ENCODE assay signal across 21 cellular contexts in genomic region chr6:63567966-63568365, GRCh38.
"Had no signal": no experiment of that assay in that cellular context is flagged by ENCODE, and none has a peak within 500 bp of the region (broad histone marks: within the 10 kb centered on the region; RNA-seq: fewer than 3 reads in every experiment).

No MANE protein-coding gene starts in this region.

- DNase-seq: activated CD4-positive, alpha-beta T cell treated with anti-CD3 and anti-CD28 coated beads for 36 hours; activated CD4-positive, CD25-positive, alpha-beta regulatory T cell; activated effector memory CD4-positive, alpha-beta T cell treated with Interleukin-2 at 50 U/mL for 16 hours; activated naive CD4-positive, alpha-beta T cell treated with anti-CD3 and anti-CD28 coated beads for 36 hours; activated naive CD8-positive, alpha-beta T cell treated with anti-CD3 and anti-CD28 coated beads for 36 hours; brain microvascular endothelial cell; cortex of kidney; esophagus squamous epithelium; foreskin melanocyte; heart right ventricle; left cardiac atrium; midbrain; naive thymus-derived CD4-positive, alpha-beta T cell; ovary; stimulated activated naive CD4-positive, alpha-beta T cell; transverse colon; uterus had no signal

- H3K9me3 ChIP-seq: ascending aorta, esophagus squamous epithelium, ovary, prostate gland, transverse colon, uterus had no signal

- H3K4me1 ChIP-seq: prostate gland, uterus had no signal

- ATAC-seq: activated CD4-positive, alpha-beta T cell treated with anti-CD3 and anti-CD28 coated beads for 36 hours; heart right ventricle; left cardiac atrium; naive thymus-derived CD4-positive, alpha-beta T cell had no signal

- H3K36me3 ChIP-seq: ascending aorta, esophagus squamous epithelium, heart right ventricle, ovary, prostate gland, transverse colon, uterus had no signal

- H3K4me3 ChIP-seq: ascending aorta, esophagus squamous epithelium, heart right ventricle, ovary, prostate gland, transverse colon, uterus had no signal

- H3K27ac ChIP-seq: ascending aorta, brain microvascular endothelial cell, epithelial cell of prostate, esophagus squamous epithelium, heart right ventricle, ovary, prostate gland, transverse colon, uterus had no signal

- FAIRE-seq: islet of Langerhans had no signal

- H3K27me3 ChIP-seq: ascending aorta, brain microvascular endothelial cell, esophagus squamous epithelium, heart right ventricle, ovary, transverse colon, uterus had no signal
